27 cellular contexts compared by ENCODE assay signal in genomic region chr6:147578159-147578558, GRCh38.
"Had no signal": no experiment of that assay in that cellular context is flagged by ENCODE, and none has a peak within 500 bp of the region (broad histone marks: within the 10 kb centered on the region; RNA-seq: fewer than 3 reads in every experiment).

No MANE protein-coding gene starts in this region.

- ATAC-seq: activated T-cell treated with anti-CD3 and anti-CD28 coated beads, Interleukin-2, amount 50 U/mL, for 4 hours; activated T-helper 17 cell treated with anti-CD3 and anti-CD28 coated beads, Interleukin-2, amount 50 U/mL, for 72 hours; heart left ventricle; left lung; lower lobe of right lung; natural killer cell; right cardiac atrium; T-helper 17 cell; upper lobe of right lung had no signal

- H3K4me1 ChIP-seq: left lung, lower lobe of right lung, neural progenitor cell, spleen, suprapubic skin, upper lobe of right lung had no signal

- H3K4me3 ChIP-seq: heart left ventricle, left lung, lower lobe of right lung, neural progenitor cell, spleen, suprapubic skin, tibial artery, upper lobe of right lung had no signal

- H3K36me3 Mint-ChIP-seq: activated CD4-positive, alpha-beta memory T cell treated with anti-CD3 and anti-CD28 coated beads for 36 hours; natural killer cell had no signal

- DNase-seq: activated CD4-positive, alpha-beta memory T cell treated with anti-CD3 and anti-CD28 coated beads for 36 hours; activated CD4-positive, alpha-beta T cell treated with anti-CD3 and anti-CD28 coated beads, Interleukin-2, amount 10 ng/mL, durations not matched to agents 24 days and 14 days; activated CD4-positive, CD25-positive, alpha-beta regulatory T cell treated with anti-CD3 and anti-CD28 coated beads, Interleukin-2, amount 50 U/mL, for 72 hours; activated gamma-delta T cell treated with Interleukin-2 at 50 U/mL for 16 hours; activated naive CD4-positive, alpha-beta T cell treated with anti-CD3 and anti-CD28 coated beads, Interleukin-2, amount 50 U/mL, for 16 hours; activated T-cell treated with anti-CD3 and anti-CD28 coated beads, Interleukin-2, amount 50 U/mL, for 4 hours; amygdala; endodermal cell; heart left ventricle; kidney glomerular epithelial cell; left lung; lower lobe of right lung; mesendoderm; natural killer cell; occipital lobe; right cardiac atrium; spleen; stimulated activated naive CD4-positive, alpha-beta T cell; T-helper 17 cell; T1000; tibial artery; upper lobe of right lung had no signal

- H2AFZ ChIP-seq: neural progenitor cell had no signal

- H3K4me3 Mint-ChIP-seq: activated CD4-positive, alpha-beta memory T cell treated with anti-CD3 and anti-CD28 coated beads for 36 hours; activated CD4-positive, alpha-beta T cell treated with anti-CD3 and anti-CD28 coated beads, Interleukin-2, amount 10 ng/mL, durations not matched to agents 24 days and 14 days; activated T-cell treated with anti-CD3 and anti-CD28 coated beads, Interleukin-2, amount 50 U/mL, for 4 hours; activated T-helper 17 cell treated with anti-CD3 and anti-CD28 coated beads, Interleukin-2, amount 50 U/mL, for 72 hours; central memory CD8-positive, alpha-beta T cell; dendritic cell treated with granulocyte-macrophage colony-stimulating factor and Interleukin-4, amounts not matched to agents 40 ng/mL and 50 ng/mL, for 4 days; endodermal cell; natural killer cell; neural progenitor cell; T-helper 17 cell had no signal

- H3K27ac ChIP-seq: heart left ventricle, left lung, lower lobe of right lung, neural progenitor cell, spleen, suprapubic skin, tibial artery, upper lobe of right lung had no signal

- H3K4me2 ChIP-seq: neural progenitor cell had no signal

- H3K27me3 Mint-ChIP-seq: activated CD4-positive, alpha-beta T cell treated with anti-CD3 and anti-CD28 coated beads, Interleukin-2, amount 10 ng/mL, durations not matched to agents 24 days and 14 days; central memory CD8-positive, alpha-beta T cell; dendritic cell treated with granulocyte-macrophage colony-stimulating factor and Interleukin-4, amounts not matched to agents 40 ng/mL and 50 ng/mL, for 4 days; T-helper 17 cell had no signal

- H3K9me3 ChIP-seq: lower lobe of right lung, suprapubic skin, tibial artery, upper lobe of right lung had no signal

- H3K36me3 ChIP-seq: heart left ventricle, left lung, lower lobe of right lung, neural progenitor cell, spleen, suprapubic skin, tibial artery, upper lobe of right lung had no signal

- H3K9me3 Mint-ChIP-seq: endodermal cell had no signal

- H3K4me1 Mint-ChIP-seq: activated CD4-positive, alpha-beta T cell treated with anti-CD3 and anti-CD28 coated beads, Interleukin-2, amount 10 ng/mL, durations not matched to agents 24 days and 14 days; activated T-helper 17 cell treated with anti-CD3 and anti-CD28 coated beads, Interleukin-2, amount 50 U/mL, for 72 hours; central memory CD8-positive, alpha-beta T cell; endodermal cell; natural killer cell; neural progenitor cell; T-helper 17 cell had no signal

- H3K9ac ChIP-seq: neural progenitor cell had no signal

- H3K27me3 ChIP-seq: heart left ventricle, left lung, neural progenitor cell, spleen, suprapubic skin, tibial artery, upper lobe of right lung had no signal

- H3K27ac Mint-ChIP-seq: activated CD4-positive, alpha-beta memory T cell treated with anti-CD3 and anti-CD28 coated beads for 36 hours; activated CD4-positive, alpha-beta T cell treated with anti-CD3 and anti-CD28 coated beads, Interleukin-2, amount 10 ng/mL, durations not matched to agents 24 days and 14 days; activated T-helper 17 cell treated with anti-CD3 and anti-CD28 coated beads, Interleukin-2, amount 50 U/mL, for 72 hours; dendritic cell treated with granulocyte-macrophage colony-stimulating factor and Interleukin-4, amounts not matched to agents 40 ng/mL and 50 ng/mL, for 4 days; endodermal cell; natural killer cell; neural progenitor cell; T-helper 17 cell had no signal
